In the genomic region with DNA sequence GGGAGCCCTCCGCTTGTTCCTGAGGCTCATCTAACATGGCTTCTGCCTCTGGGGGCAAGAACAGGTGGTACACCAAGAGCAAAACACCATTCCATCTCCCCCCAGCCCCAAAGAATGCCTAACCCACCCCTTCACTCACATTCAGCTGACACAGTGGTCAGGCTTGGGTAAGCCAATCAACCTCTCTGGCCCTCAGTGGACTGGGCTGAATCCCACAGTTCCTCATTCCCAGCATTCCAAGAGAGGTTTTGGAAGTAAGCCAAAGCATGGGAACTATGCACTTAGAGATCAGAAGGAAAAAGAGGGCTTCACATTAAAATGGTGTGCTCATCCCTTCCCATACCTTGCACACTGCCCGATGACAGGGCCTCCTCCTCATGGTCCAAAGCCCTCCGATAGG, we compare ENCODE assay signal across 1 cellular context.
A peak's percentile ranks its signal among the peaks of the same experiment; 100 is the strongest.
TF ChIP-seq lines count a peak whose summit lies in the region.

No MANE protein-coding gene starts in this region.

TF ChIP-seq in HepG2, 621 proteins besides CTCF, POLR2A, EP300 and RAD21:
- TF ChIP-seq ELF3 (CRISPR knock-in tag; IDR thresholded peaks at IDR 0.05) (peak; percentile 92), ELF1 (CRISPR knock-in tag; IDR thresholded peaks at IDR 0.05) (peak; percentile 81), SAP130 (CRISPR knock-in tag; IDR thresholded peaks at IDR 0.05; ENCODE audit: low read depth) (0 out of 2 replicates have a peak, but pooled peaks have one; percentile 22), TEAD3 (CRISPR knock-in tag; optimal IDR thresholded peaks at IDR 0.05; ENCODE audit: borderline replicate concordance) (peak; percentile 99)
- TF ChIP-seq, protein P1, sequence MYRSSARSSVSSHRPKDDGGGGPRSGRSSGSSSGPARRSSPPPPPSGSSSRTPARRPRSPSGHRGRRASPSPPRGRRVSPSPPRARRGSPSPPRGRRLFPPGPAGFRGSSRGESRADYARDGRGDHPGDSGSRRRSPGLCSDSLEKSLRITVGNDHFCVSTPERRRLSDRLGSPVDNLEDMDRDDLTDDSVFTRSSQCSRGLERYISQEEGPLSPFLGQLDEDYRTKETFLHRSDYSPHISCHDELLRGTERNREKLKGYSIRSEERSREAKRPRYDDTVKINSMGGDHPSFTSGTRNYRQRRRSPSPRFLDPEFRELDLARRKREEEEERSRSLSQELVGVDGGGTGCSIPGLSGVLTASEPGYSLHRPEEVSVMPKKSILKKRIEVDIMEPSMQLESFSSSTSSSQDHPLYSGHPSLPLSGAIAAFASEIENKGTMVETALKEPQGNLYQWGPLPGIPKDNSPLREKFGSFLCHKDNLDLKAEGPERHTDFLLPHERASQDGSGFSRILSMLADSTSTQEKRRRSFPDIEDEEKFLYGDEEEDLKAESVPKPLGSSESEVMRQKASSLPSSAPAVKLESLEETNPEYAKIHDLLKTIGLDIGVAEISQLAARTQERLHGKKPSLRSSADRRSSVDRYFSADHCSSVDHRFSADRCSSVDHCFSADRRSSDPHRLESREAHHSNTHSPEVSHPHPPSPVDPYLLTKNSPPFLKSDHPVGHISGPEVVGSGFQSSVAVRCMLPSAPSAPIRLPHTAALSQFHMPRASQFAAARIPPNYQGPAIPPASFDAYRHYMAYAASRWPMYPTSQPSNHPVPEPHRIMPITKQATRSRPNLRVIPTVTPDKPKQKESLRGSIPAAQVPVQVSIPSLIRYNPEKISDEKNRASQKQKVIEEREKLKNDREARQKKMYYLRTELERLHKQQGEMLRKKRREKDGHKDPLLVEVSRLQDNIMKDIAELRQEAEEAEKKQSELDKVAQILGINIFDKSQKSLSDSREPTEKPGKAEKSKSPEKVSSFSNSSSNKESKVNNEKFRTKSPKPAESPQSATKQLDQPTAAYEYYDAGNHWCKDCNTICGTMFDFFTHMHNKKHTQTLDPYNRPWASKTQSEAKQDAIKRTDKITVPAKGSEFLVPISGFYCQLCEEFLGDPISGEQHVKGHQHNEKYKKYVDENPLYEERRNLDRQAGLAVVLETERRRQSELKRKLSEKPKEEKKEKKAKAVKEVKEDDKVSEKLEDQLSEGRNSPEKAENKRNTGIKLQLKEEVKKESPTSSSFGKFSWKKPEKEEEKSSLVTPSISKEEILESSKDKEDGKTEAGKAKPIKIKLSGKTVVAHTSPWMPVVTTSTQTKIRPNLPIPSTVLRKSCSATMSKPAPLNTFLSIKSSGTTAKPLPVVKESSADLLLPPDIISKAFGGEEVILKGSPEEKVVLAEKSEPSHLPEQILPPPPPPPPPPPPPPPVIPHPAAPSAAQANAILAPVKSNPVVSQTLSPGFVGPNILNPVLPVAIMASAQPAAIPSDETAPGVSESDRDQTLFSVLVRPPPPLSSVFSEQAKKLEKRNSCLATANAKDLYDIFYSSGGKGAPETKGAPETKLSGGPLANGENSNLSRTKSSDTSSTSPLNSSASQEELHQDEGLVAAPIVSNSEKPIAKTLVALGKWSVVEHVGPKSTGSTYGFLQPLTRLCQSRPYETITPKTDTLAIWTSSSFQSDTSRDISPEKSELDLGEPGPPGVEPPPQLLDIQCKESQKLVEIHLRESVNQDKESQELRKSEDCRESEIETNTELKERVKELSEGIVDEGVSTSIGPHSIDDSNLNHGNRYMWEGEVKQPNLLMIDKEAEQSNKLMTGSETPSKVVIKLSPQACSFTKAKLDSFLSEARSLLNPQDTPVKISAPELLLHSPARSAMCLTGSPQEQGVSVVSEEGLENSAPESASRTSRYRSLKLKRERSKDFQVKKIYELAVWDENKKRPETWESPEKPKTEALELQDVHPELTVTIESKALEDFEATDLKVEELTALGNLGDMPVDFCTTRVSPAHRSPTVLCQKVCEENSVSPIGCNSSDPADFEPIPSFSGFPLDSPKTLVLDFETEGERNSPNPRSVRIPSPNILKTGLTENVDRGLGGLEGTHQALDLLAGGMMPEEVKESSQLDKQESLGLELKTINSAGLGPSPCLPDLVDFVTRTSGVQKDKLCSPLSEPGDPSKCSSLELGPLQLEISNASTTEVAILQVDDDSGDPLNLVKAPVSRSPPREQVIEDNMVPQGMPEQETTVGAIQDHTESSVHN (CRISPR knock-in tag; IDR thresholded peaks at IDR 0.05), result no peak
TF ChIP-seq in HepG2: peak in this region for 4.
